Comparison of ENCODE assay signal across 19 cellular contexts in the genomic region with DNA sequence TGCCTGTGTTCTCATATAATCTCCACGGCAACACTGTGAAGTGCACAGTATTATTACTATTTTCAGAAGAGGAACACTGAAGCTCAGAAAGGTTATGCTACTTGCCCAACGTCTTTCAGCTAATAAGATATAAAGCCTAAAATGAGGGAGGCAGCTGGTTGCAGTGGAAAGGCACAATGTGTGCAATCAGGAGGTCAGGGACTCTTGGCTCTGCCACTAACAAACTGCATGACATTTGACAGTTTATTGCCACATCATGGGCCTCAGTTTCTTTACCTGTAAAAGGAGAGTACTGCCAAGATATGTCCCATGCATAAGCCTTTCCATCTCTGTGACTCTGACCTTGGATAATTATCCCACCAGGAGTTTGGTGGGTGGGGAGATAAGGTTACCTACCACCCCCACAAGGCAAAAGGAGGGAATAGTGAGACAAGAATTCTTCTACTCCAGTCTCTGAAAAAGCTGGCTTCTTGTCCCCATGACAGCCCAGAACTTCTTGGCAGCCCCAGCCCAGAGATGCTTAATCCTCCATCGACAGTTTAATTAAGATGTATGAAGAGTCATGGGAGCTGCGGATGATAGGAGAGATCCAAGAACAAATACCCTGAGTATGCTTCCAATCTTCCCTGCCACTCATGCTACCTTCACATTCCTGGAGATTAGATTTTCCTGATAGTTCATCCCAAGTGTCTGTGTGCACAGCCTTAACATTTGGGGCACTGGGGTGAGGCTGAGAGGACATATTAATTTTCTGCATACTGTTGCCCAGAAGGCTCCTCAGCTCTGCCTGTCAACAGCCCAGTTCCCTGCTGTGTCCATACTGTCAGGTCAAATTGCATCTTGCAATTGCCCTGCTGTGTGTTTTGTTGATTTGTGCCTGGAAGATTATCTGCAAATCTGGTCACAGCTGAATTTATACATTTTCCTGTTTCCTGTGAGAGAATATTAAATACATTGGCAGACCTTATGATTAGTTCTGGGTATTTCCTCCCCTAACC.
DNase-seq lines count a peak whose midpoint lies in the region; ATAC-seq and TF ChIP-seq lines count a peak whose summit lies in the region.
"Had no signal": no experiment of that assay in that cellular context is flagged by ENCODE, and none has a peak within 500 bp of the region (broad histone marks: within the 10 kb centered on the region; RNA-seq: fewer than 3 reads in every experiment).

No MANE protein-coding gene starts in this region.

- no peaks in the 10 kb centered on the region for H3K36me3 ChIP-seq in SK-N-SH (replicated peaks in 1 of 2; ENCODE audit: control insufficient read depth in 1 of 2, insufficient read depth in 2 of 2, low read length in 1 of 2)
- no peaks in the 10 kb centered on the region for H3K36me3 ChIP-seq in neural progenitor cell
- no peaks in the 10 kb centered on the region for H3K36me3 ChIP-seq in colonic mucosa
- H3K36me3 ChIP-seq: BLaER1 had no signal

- H3K27ac ChIP-seq in SK-N-SH (ENCODE audit: low read depth in 2 of 2, low read length in 1 of 2) (no peak overlapping the region), neural progenitor cell (no peak overlapping the region), colonic mucosa (no peak overlapping the region)
- H3K27ac ChIP-seq: BLaER1 had no signal

- no peak for ATAC-seq in SK-N-SH treated with all-trans-retinoic acid at 6 μM for 48 hours
- no peak for ATAC-seq in stimulated activated naive CD8-positive, alpha-beta T cell treated with anti-CD3 and anti-CD28 coated beads, Interleukin-15, Interleukin-2, amounts not matched to agents 100 U/mL and 50 U/mL, for 24 hours
- ATAC-seq: Panc1, T-cell had no signal

- H3K4me3 ChIP-seq in SK-N-SH (ENCODE audit: low read depth in 2 of 2, low read length in 1 of 2) (no peak overlapping the region), neural progenitor cell (no peak overlapping the region), colonic mucosa (no peak overlapping the region)
- H3K4me3 ChIP-seq: BLaER1 had no signal

- H3K9me3 ChIP-seq in SK-N-SH (no peaks in the 10 kb centered on the region), neural progenitor cell (ENCODE audit: low read depth) (no peaks in the 10 kb centered on the region), colonic mucosa (no peaks in the 10 kb centered on the region)
- H3K9me3 ChIP-seq: BLaER1 had no signal

- peaks cover 15% of the 10 kb centered on the region for H3K36me3 Mint-ChIP-seq in neural progenitor cell
- H3K36me3 Mint-ChIP-seq: T-cell had no signal

- H3K9me2 ChIP-seq in SK-N-SH: no peaks in the 10 kb centered on the region

- TF ChIP-seq CTCF in SK-N-SH (IDR thresholded peaks at IDR 0.05) (no peak), neural progenitor cell (IDR thresholded peaks at IDR 0.05) (no peak), colonic mucosa (IDR thresholded peaks at IDR 0.05) (no peak)

- H2AFZ ChIP-seq in SK-N-SH (ENCODE audit: low read depth): no peak overlapping the region
- no peak overlapping the region for H2AFZ ChIP-seq in neural progenitor cell (replicated peaks)

- H3K9ac ChIP-seq in SK-N-SH: no peak overlapping the region
- no peak overlapping the region for H3K9ac ChIP-seq in neural progenitor cell
- H3K9ac ChIP-seq in colonic mucosa (ENCODE audit: low read depth in 2 of 2, low read length in 2 of 2): no peak overlapping the region
- H3K9ac ChIP-seq: BLaER1 had no signal

- POLR2A ChIA-PET in SK-N-SH (lab: Yijun Ruan, JAX): no interaction called here

- CTCF ChIA-PET in SK-N-SH (lab: Yijun Ruan, JAX): interaction anchor here (1.3 kb wide), 1 partner anchor 16 kb away, joined by 3 read pairs; no protein-coding TSS in a partner anchor

- H3K79me2 ChIP-seq in SK-N-SH (ENCODE audit: insufficient read depth): no peaks in the 10 kb centered on the region
- no peaks in the 10 kb centered on the region for H3K79me2 ChIP-seq in neural progenitor cell (ENCODE audit: low read depth)

- no peaks in the 10 kb centered on the region for H3K9me3 Mint-ChIP-seq in neural progenitor cell
- H3K9me3 Mint-ChIP-seq: CD4-positive, alpha-beta T cell had no signal

- 62% methylated on average over 4 of the region's 4 CpGs for WGBS in SK-N-SH (ENCODE audit: low lambda C conversion rate)

- peak overlapping the region; percentile 13 for H3K27ac Mint-ChIP-seq in neural progenitor cell
- H3K27ac Mint-ChIP-seq: CD4-positive, alpha-beta T cell; T-cell had no signal

- H3K27me3 ChIP-seq in SK-N-SH (ENCODE audit: insufficient read depth) (no peaks in the 10 kb centered on the region), neural progenitor cell (no peaks in the 10 kb centered on the region), colonic mucosa (no peaks in the 10 kb centered on the region)
- H3K27me3 ChIP-seq: BLaER1 had no signal

- H3K4me1 ChIP-seq in SK-N-SH (ENCODE audit: control insufficient read depth in 1 of 2, insufficient read depth in 2 of 2, low read depth in 1 of 2, low read length in 1 of 2) (peaks cover 0 to 15% of the 10 kb centered on the region in 2 experiments; a peak in 2 of 4 replicates), neural progenitor cell (peaks cover 7% of the 10 kb centered on the region), colonic mucosa (no peaks in the 10 kb centered on the region)
- H3K4me1 ChIP-seq: BLaER1 had no signal

- no peak for TF ChIP-seq EP300 in SK-N-SH (IDR thresholded peaks at IDR 0.05; ENCODE audit: borderline replicate concordance in 1 of 2, low read depth in 1 of 2, low read length in 1 of 2)

- no peaks in the 10 kb centered on the region for H3F3A ChIP-seq in SK-N-SH (replicated peaks; ENCODE audit: insufficient read depth)
- no peaks in the 10 kb centered on the region for H3F3A ChIP-seq in neural progenitor cell (ENCODE audit: low read depth)

- H3K27me3 Mint-ChIP-seq in neural progenitor cell (ENCODE audit: insufficient read depth, low read depth): peaks cover 2% of the 10 kb centered on the region
- H3K27me3 Mint-ChIP-seq: CD4-positive, alpha-beta T cell had no signal

- intact Hi-C loops in colonic mucosa (cut with DNase I): no loop called here

- no peak for TF ChIP-seq RAD21 in SK-N-SH (IDR thresholded peaks at IDR 0.05; ENCODE audit: low read length)

- no peaks in the 10 kb centered on the region for H4K20me1 ChIP-seq in SK-N-SH (ENCODE audit: insufficient read depth)
- H4K20me1 ChIP-seq in neural progenitor cell (ENCODE audit: low read depth): no peaks in the 10 kb centered on the region
- H4K20me1 ChIP-seq: BLaER1 had no signal

- peaks cover 29% of the 10 kb centered on the region for H3K4me1 Mint-ChIP-seq in neural progenitor cell
- H3K4me1 Mint-ChIP-seq: T-cell had no signal

- no peak overlapping the region for H3K4me2 ChIP-seq in SK-N-SH
- no peak overlapping the region for H3K4me2 ChIP-seq in neural progenitor cell
- H3K4me2 ChIP-seq: BLaER1 had no signal

- no peak overlapping the region for H3K4me3 Mint-ChIP-seq in neural progenitor cell
- H3K4me3 Mint-ChIP-seq: CD4-positive, alpha-beta T cell; T-cell had no signal

- no peak for DNase-seq in SK-N-SH
- peak; percentile 79 for DNase-seq in NCI-H69 (lab: John Stamatoyannopoulos, UW)
- DNase-seq in neural progenitor cell (ENCODE audit: low spot score): no peak
- no peak for DNase-seq in occipital lobe (lab: John Stamatoyannopoulos, UW)
- no peak for DNase-seq in stimulated activated naive CD8-positive, alpha-beta T cell treated with anti-CD3 and anti-CD28 coated beads, Interleukin-15, Interleukin-2, amounts not matched to agents 100 U/mL and 50 U/mL, for 24 hours
- no peak for DNase-seq in colonic mucosa
- DNase-seq: ACHN; CD4-positive, alpha-beta T cell; COR-L47; DND-41; Karpas-422; NCI-H1930; NCI-H526; NK-92 treated with Interleukin-12 subunit alpha and Interleukin-12 subunit beta, amount 100 ng/mL, for 24 hours; SIG-M5; T-cell had no signal

TF ChIP-seq in SK-N-SH, 30 proteins besides CTCF, POLR2A, EP300 and RAD21:
- TF ChIP-seq FOXM1 (IDR thresholded peaks at IDR 0.05; ENCODE audit: low read depth) (no peak), GATA2 (CRISPR knock-in tag; IDR thresholded peaks at IDR 0.05) (peak; percentile 42; the same call in 1 of the 2 replicates), EZH2phosphoT487 (IDR thresholded peaks at IDR 0.05; ENCODE audit: borderline replicate concordance, low read depth) (no peak)

TF ChIP-seq in SK-N-SH treated with all-trans-retinoic acid at 6 μM for 48 hours, 23 proteins besides CTCF, POLR2A, EP300 and RAD21 (continues in another document):
- TF ChIP-seq PATZ1 (CRISPR knock-in tag; IDR thresholded peaks at IDR 0.05; ENCODE audit: borderline replicate concordance) (no peak), BACH2 (CRISPR knock-in tag; IDR thresholded peaks at IDR 0.05; ENCODE audit: borderline replicate concordance) (no peak), CSRNP3 (CRISPR knock-in tag; IDR thresholded peaks at IDR 0.05) (no peak), TCF4 (CRISPR knock-in tag; IDR thresholded peaks at IDR 0.05; ENCODE audit: borderline replicate concordance) (no peak), TOX (CRISPR knock-in tag; IDR thresholded peaks at IDR 0.05; ENCODE audit: borderline replicate concordance) (no peak), ESRRG (CRISPR knock-in tag; IDR thresholded peaks at IDR 0.05) (no peak), SNAI2 (CRISPR knock-in tag; IDR thresholded peaks at IDR 0.05) (no peak), GLIS3 (CRISPR knock-in tag; IDR thresholded peaks at IDR 0.05) (no peak)
